ENCODE assay signal across 8 cellular contexts in genomic region chr18:76822510-76823165, GRCh38. TPM values are rescaled to one million over a fixed set of nuclear protein-coding genes. Genes with fewer than 3 reads are reported as not detected.
DNase-seq lines count a peak whose midpoint lies in the region; ATAC-seq and TF ChIP-seq lines count a peak whose summit lies in the region.

Gene ZNF236 (plus strand): TSS chr18:76822557. CDS start chr18:76822608, 51 bp downstream.

- WGBS in mammary epithelial cell (ENCODE audit: low coverage, missing lambda C conversion rate) = 2% methylated on average over 10 of the region's 113 CpGs
- WGBS in spleen, 5 donors = 0 to 2% (median 1%) methylated on average over 25 to 113 of the region's 113 CpGs

- dilution Hi-C loops in mammary epithelial cell (cut with HindIII; ENCODE audit: low sequenced_read_pairs) = no loop called here

- peak within 1 kb of the TSS; percentile 95 for H2AFZ ChIP-seq in mammary epithelial cell (ENCODE audit: low read depth, low read length)

- H3K27me3 Mint-ChIP-seq in immature natural killer cell (ENCODE audit: low read depth in 3 of 3) = peaks cover 11 to 29% (median 24%) of the 10 kb centered on the region in 3 donors

- no TSS peak for BruUV-seq in mammary epithelial cell (replicated peaks; lab: Mats Ljungman, UMichigan)

- peaks cover 88% of the 10 kb centered on the region for H3K79me2 ChIP-seq in mammary epithelial cell (ENCODE audit: insufficient read depth, low read length)

- no peaks in the 10 kb centered on the region for H3K27me3 ChIP-seq in WERI-Rb-1 (ENCODE audit: insufficient read depth, low read depth, severe bottlenecking)
- no peaks in the 10 kb centered on the region for H3K27me3 ChIP-seq in mammary epithelial cell (ENCODE audit: insufficient read depth, low read length)
- no peaks in the 10 kb centered on the region for H3K27me3 ChIP-seq in spleen (replicated peaks in 1 of 7)

- H3K36me3 ChIP-seq in WERI-Rb-1 (peaks cover 21% of the 10 kb centered on the region), mammary epithelial cell (ENCODE audit: insufficient read depth, low read length) (peaks cover 2% of the 10 kb centered on the region), spleen (no peaks in the 10 kb centered on the region)

- no peaks in the 10 kb centered on the region for H3K36me3 Mint-ChIP-seq in immature natural killer cell

- no peaks in the 10 kb centered on the region for H4K20me1 ChIP-seq in mammary epithelial cell (ENCODE audit: insufficient read depth, low read length)

- peaks cover 45 to 69% of the 10 kb centered on the region in 2 donors for H3K4me1 Mint-ChIP-seq in immature natural killer cell

- H3K9me3 Mint-ChIP-seq in immature natural killer cell = no peaks in the 10 kb centered on the region

- H3K4me3 ChIP-seq in WERI-Rb-1 (ENCODE audit: low read depth, low read length) (peak within 1 kb of the TSS; percentile 79), mammary epithelial cell (replicated peaks in 1 of 3; ENCODE audit: insufficient read depth in 1 of 3, low read depth in 2 of 3, low read length in 3 of 3) (peak within 1 kb of the TSS; percentile 84 to 95 (median 94)), spleen (peak within 1 kb of the TSS; percentile 67 to 97 (median 81))

- H3K4me2 ChIP-seq in mammary epithelial cell (ENCODE audit: insufficient read depth, low read depth, low read length) = peak within 1 kb of the TSS; percentile 98

- DNase-seq in DMS 273 (lab: John Stamatoyannopoulos, UW; ENCODE audit: unreplicated experiment) (peak; percentile 90), DMS 273 treated with DMSO at 0.1 percent for 48 hours (lab: John Stamatoyannopoulos, UW) (no peak), NCI-H1048 (lab: John Stamatoyannopoulos, UW) (peak; percentile 49), WERI-Rb-1 (peak; percentile 80), mammary epithelial cell (peak; percentile 67), immature natural killer cell (peak; percentile 76 to 84 (median 81)), spleen (peak; percentile 94)

- H3K4me1 ChIP-seq in mammary epithelial cell (ENCODE audit: insufficient read depth, low read length) (peaks cover 12% of the 10 kb centered on the region), spleen (peaks cover 18 to 76% (median 39%) of the 10 kb centered on the region in 6 donors)

- H3K27ac ChIP-seq in WERI-Rb-1 (peak within 1 kb of the TSS; percentile 99), mammary epithelial cell (ENCODE audit: insufficient read depth, low read depth, low read length) (peak within 1 kb of the TSS; percentile 81), spleen (peak within 1 kb of the TSS; percentile 92 to 99 (median 96))

- intact Hi-C loops in mammary epithelial cell (cut with micrococcal nuclease) (loop anchor here (1.0 kb wide), 1 partner anchor 161 kb away; no protein-coding TSS in a partner anchor), spleen (cut with DNase I; ENCODE audit: low total_unique reads) (no loop called here)

- H3K9me3 ChIP-seq in WERI-Rb-1 (ENCODE audit: severe bottlenecking) = peaks cover 2% of the 10 kb centered on the region
- no peaks in the 10 kb centered on the region for H3K9me3 ChIP-seq in mammary epithelial cell (replicated peaks; ENCODE audit: insufficient read depth, low read length)
- no peaks in the 10 kb centered on the region for H3K9me3 ChIP-seq in spleen

- peak within 1 kb of the TSS; percentile 82 to 97 (median 95) for H3K27ac Mint-ChIP-seq in immature natural killer cell

- H3K4me3 Mint-ChIP-seq in immature natural killer cell = peak within 1 kb of the TSS; percentile 86 to 96 (median 92)

- CTCF ChIA-PET in mammary epithelial cell (lab: Charles Lee; ENCODE audit: low non-redundant PET) = no interaction called here

- no peak for TF ChIP-seq CTCF in WERI-Rb-1 (IDR thresholded peaks at IDR 0.05; ENCODE audit: low read depth, low read length)
- no peak for TF ChIP-seq CTCF in mammary epithelial cell (conservative IDR thresholded peaks at IDR 0.05 in 1 of 2, IDR thresholded peaks at IDR 0.05 in 1 of 2; ENCODE audit: extremely low read depth in 1 of 2, insufficient read depth in 1 of 2, low read depth in 1 of 2, low read length in 2 of 2)
- no peak for TF ChIP-seq CTCF in spleen (IDR thresholded peaks at IDR 0.05 in 8 of 11, conservative IDR thresholded peaks at IDR 0.05 in 3 of 11)

- TF ChIP-seq POLR2A in spleen (IDR thresholded peaks at IDR 0.05) = peak in 2 of 3 donors; percentile 29 to 58

- peak within 1 kb of the TSS; percentile 92 for H3K9ac ChIP-seq in mammary epithelial cell (ENCODE audit: insufficient read depth, low read length)

- in situ Hi-C loops in mammary epithelial cell (cut with MboI; ENCODE audit: low sequenced_read_pairs in 2 of 2) = loop anchor here in 1 of 2 donors (25.0 kb wide), 1 partner anchor 390 kb away; no protein-coding TSS in a partner anchor

- peak; percentile 47 for ATAC-seq in HG02588 (IDR thresholded peaks at IDR 0.05; ENCODE audit: unreplicated experiment)

RNA-seq across cellular contexts. Expression of gene ZNF236, which starts in this region (rescaled TPM):
- 10 to 100 TPM; 10.2 to 13.0 TPM for total RNA-seq in mammary epithelial cell
- 3.1 TPM for polyA plus RNA-seq in mammary epithelial cell
- 84.8 TPM for polyA minus RNA-seq in mammary epithelial cell
- 10 to 100 TPM in 1 of 3 donors, 1 to 10 TPM in 2; 2.2 to 11.5 (median 3.4) TPM for polyA plus RNA-seq in immature natural killer cell
- 10 to 100 TPM; 15.1 to 25.4 (median 24.1) TPM for total RNA-seq in spleen
- polyA plus RNA-seq in spleen = 1 to 10 TPM; 1.5 to 2.6 (median 2.4) TPM
